In the genomic region with DNA sequence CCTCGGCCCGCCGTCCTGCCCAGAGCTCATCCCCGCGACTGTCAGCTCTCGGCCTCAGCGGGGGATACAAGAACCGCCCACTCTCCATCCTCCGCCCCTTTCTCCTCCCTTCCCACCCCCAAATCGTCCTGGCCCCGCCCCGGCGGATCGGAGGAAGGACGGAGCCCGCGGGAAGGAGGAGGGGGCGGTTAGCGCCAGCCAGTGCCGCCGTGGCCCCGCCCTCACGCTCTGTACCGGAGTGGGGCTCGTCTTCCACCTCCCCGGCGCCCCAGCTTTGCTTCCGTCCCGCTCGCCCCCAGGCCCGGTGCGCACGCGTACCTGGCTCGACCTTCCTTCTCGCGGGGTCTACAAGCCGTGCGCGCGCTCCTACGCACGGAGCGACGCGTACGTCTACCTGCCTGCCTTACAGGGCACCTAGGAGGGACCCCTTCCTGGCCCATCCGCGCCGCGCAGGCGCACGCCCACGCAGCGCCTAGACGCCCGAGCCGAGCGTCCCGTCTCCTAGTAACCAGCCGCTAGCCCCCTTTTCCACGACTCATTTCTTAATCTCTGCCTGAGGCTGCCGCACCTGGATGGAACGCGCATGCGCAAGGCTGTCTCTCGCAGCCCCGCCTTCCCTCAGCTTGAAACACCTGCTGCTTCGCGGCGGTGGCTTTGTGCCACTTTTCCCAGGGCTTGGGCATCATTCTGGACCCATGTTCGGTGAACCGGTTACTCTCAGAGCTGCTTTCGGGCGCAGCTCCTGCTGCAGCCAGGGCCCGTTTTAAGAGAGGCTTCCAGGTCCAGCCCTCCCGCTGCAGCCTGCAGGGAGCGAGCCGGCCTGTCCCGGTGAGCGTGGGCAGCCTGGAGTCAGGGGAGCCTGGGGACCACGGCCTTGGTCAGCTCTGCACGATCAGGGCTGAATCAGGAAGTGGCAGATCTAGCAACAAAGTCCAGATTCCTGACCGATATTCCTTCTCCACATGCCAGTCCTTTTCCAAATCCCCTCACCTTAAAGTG, we compare ENCODE assay signal across 8 cellular contexts. TPM values are rescaled to one million over a fixed set of nuclear protein-coding genes. Genes with fewer than 3 reads are reported as not detected.
A peak's percentile ranks its signal among the peaks of the same experiment; 100 is the strongest.
DNase-seq lines count a peak whose midpoint lies in the region; ATAC-seq and TF ChIP-seq lines count a peak whose summit lies in the region.

A gene with protein sequence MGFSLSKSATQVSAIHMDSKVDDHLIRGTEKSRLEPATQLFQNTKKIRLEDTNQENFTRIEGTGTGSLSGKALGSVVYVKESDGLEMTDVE (plus strand): TSS at position 598 of the 999 bp plus-strand sequence. CDS start 8,852 bp downstream, outside the sequence.

- no peak for TF ChIP-seq CTCF in GM12864 (IDR thresholded peaks at IDR 0.05; ENCODE audit: low read depth, low read length, missing control alignments)
- no peak for TF ChIP-seq CTCF in SK-N-SH (IDR thresholded peaks at IDR 0.05)
- no peak for TF ChIP-seq CTCF in glutamatergic neuron (IDR thresholded peaks at IDR 0.05; ENCODE audit: partially characterized antibody, unreplicated experiment)
- no peak for TF ChIP-seq CTCF in omental fat pad (IDR thresholded peaks at IDR 0.05)
- no peak for TF ChIP-seq CTCF in testis (IDR thresholded peaks at IDR 0.05)

- H3K27me3 ChIP-seq in SK-N-SH (ENCODE audit: insufficient read depth) (no peaks in the 10 kb centered on the region), testis (no peaks in the 10 kb centered on the region)

- H3K36me3 Mint-ChIP-seq in activated naive CD4-positive, alpha-beta T cell treated with anti-CD3 and anti-CD28 coated beads, Interleukin-2, amount 50 U/mL, for 72 hours: peaks cover 0 to 14% of the 10 kb centered on the region in 2 donors
- no peaks in the 10 kb centered on the region for H3K36me3 Mint-ChIP-seq in glutamatergic neuron (ENCODE audit: unreplicated experiment)

- TF ChIP-seq EP300 in SK-N-SH (IDR thresholded peaks at IDR 0.05; ENCODE audit: borderline replicate concordance in 1 of 2, low read depth in 1 of 2, low read length in 1 of 2): no peak

- peaks cover 0 to 3% of the 10 kb centered on the region in 2 experiments; a peak in 2 of 4 replicates for H3K4me1 ChIP-seq in SK-N-SH (ENCODE audit: control insufficient read depth in 1 of 2, insufficient read depth in 2 of 2, low read depth in 1 of 2, low read length in 1 of 2)
- H3K4me1 ChIP-seq in testis: peaks cover 3% of the 10 kb centered on the region

- under 1% methylated on average over 33 of the region's 84 CpGs for WGBS in SK-N-SH (ENCODE audit: low lambda C conversion rate)
- WGBS in testis, 2 donors: 0 to 1% methylated on average over 44 to 79 of the region's 84 CpGs

- H3K27me3 Mint-ChIP-seq in glutamatergic neuron (ENCODE audit: unreplicated experiment): peaks cover 3% of the 10 kb centered on the region

- CTCF ChIA-PET in SK-N-SH (lab: Yijun Ruan, JAX): interaction anchor here (0.6 to 1.7 kb wide), 6 partner anchors 13 to 195 kb away, joined by 3 to 6 read pairs (median 3); partner anchors contain the start of genes EIF5B, LIPT1 and TSGA10

- H3K9ac ChIP-seq in SK-N-SH: peak within 1 kb of the TSS; percentile 42

- DNase-seq in GM12864 (ENCODE audit: low read depth) (peak; percentile 82), NCI-H1092 treated with DMSO at 0.1 percent for 48 hours (lab: John Stamatoyannopoulos, UW) (peak; percentile 96), SK-N-SH (peak; percentile 97), glutamatergic neuron (peak; percentile 95), omental fat pad (ENCODE audit: low spot score) (peak; percentile 90), testis (peak; percentile 96)
- peak; percentile 97 to 98 for DNase-seq in activated naive CD4-positive, alpha-beta T cell treated with anti-CD3 and anti-CD28 coated beads, Interleukin-2, amount 50 U/mL, for 72 hours (ENCODE audit: low spot score in 2 of 2)

- peak within 1 kb of the TSS; percentile 93 for H3K4me2 ChIP-seq in SK-N-SH

- peak within 1 kb of the TSS; percentile 89 to 95 for H3K27ac Mint-ChIP-seq in activated naive CD4-positive, alpha-beta T cell treated with anti-CD3 and anti-CD28 coated beads, Interleukin-2, amount 50 U/mL, for 72 hours
- peak within 1 kb of the TSS; percentile 66 for H3K27ac Mint-ChIP-seq in glutamatergic neuron (ENCODE audit: unreplicated experiment)

- peaks cover 0 to 6% of the 10 kb centered on the region in 2 donors for H3K9me3 Mint-ChIP-seq in activated naive CD4-positive, alpha-beta T cell treated with anti-CD3 and anti-CD28 coated beads, Interleukin-2, amount 50 U/mL, for 72 hours
- no peaks in the 10 kb centered on the region for H3K9me3 Mint-ChIP-seq in glutamatergic neuron (ENCODE audit: unreplicated experiment)

- intact Hi-C loops in testis (cut with DNase I; ENCODE audit: low total_unique reads): no loop called here

- no peaks in the 10 kb centered on the region for H4K20me1 ChIP-seq in SK-N-SH (ENCODE audit: insufficient read depth)

- H2AFZ ChIP-seq in SK-N-SH (ENCODE audit: low read depth): peak within 1 kb of the TSS; percentile 97

- peaks cover 9% of the 10 kb centered on the region for H3F3A ChIP-seq in SK-N-SH (replicated peaks; ENCODE audit: insufficient read depth)

- TF ChIP-seq POLR2A in testis (IDR thresholded peaks at IDR 0.05): peak; percentile 63

- H3K4me1 Mint-ChIP-seq in glutamatergic neuron (ENCODE audit: low read depth, unreplicated experiment): no peaks in the 10 kb centered on the region

- no peaks in the 10 kb centered on the region for H3K9me2 ChIP-seq in SK-N-SH

- H3K36me3 ChIP-seq in SK-N-SH (replicated peaks in 1 of 2; ENCODE audit: control insufficient read depth in 1 of 2, insufficient read depth in 2 of 2, low read length in 1 of 2): no peaks in the 10 kb centered on the region
- H3K36me3 ChIP-seq in testis (ENCODE audit: low read depth, missing control alignments): no peaks in the 10 kb centered on the region

- peak; percentile 92 for ATAC-seq in HG02642 (IDR thresholded peaks at IDR 0.05; ENCODE audit: poor library complexity, unreplicated experiment)
- ATAC-seq in activated naive CD4-positive, alpha-beta T cell treated with anti-CD3 and anti-CD28 coated beads, Interleukin-2, amount 50 U/mL, for 72 hours: peak; percentile 93 to 94
- peak; percentile 97 for ATAC-seq in omental fat pad (ENCODE audit: low FRiP score)

- H3K79me2 ChIP-seq in SK-N-SH (ENCODE audit: insufficient read depth): no peaks in the 10 kb centered on the region

- H3K27ac ChIP-seq in SK-N-SH (ENCODE audit: low read depth in 2 of 2, low read length in 1 of 2) (peak within 1 kb of the TSS in 1 of 2 experiments; percentile 81; a peak in 2 of 4 replicates), testis (peak within 1 kb of the TSS; percentile 86)

- H3K4me3 ChIP-seq in GM12864 (ENCODE audit: low read depth, low read length) (peak within 1 kb of the TSS; percentile 93), SK-N-SH (ENCODE audit: low read depth in 2 of 2, low read length in 1 of 2) (peak within 1 kb of the TSS; percentile 80 to 81), testis (peak within 1 kb of the TSS; percentile 72 to 94)

- no peaks in the 10 kb centered on the region for H3K9me3 ChIP-seq in SK-N-SH
- H3K9me3 ChIP-seq in testis: no peaks in the 10 kb centered on the region

- H3K4me3 Mint-ChIP-seq in glutamatergic neuron (ENCODE audit: unreplicated experiment): peak within 1 kb of the TSS; percentile 94

- TF ChIP-seq RAD21 in SK-N-SH (IDR thresholded peaks at IDR 0.05; ENCODE audit: low read length): no peak

- POLR2A ChIA-PET in SK-N-SH (lab: Yijun Ruan, JAX): interaction anchor here (0.7 to 1.8 kb wide), 4 partner anchors 13 to 196 kb away, joined by 3 to 20 read pairs (median 8); partner anchors contain the start of genes EIF5B, LIPT1, MITD1 and MRPL30

TF ChIP-seq in SK-N-SH, 30 proteins besides CTCF, POLR2A, EP300 and RAD21 (continues in another document):
- no peak for TF ChIP-seq RFX5 (IDR thresholded peaks at IDR 0.05; ENCODE audit: low read length)
- TF ChIP-seq RXRA (IDR thresholded peaks at IDR 0.05; ENCODE audit: borderline replicate concordance, low read depth): no peak
- 0 out of 2 replicates have a peak, but pooled peaks have one; percentile 3 for TF ChIP-seq ELF1 (IDR thresholded peaks at IDR 0.05)
- TF ChIP-seq RCOR1 (IDR thresholded peaks at IDR 0.05; ENCODE audit: low read length): no peak
- TF ChIP-seq, protein P1, sequence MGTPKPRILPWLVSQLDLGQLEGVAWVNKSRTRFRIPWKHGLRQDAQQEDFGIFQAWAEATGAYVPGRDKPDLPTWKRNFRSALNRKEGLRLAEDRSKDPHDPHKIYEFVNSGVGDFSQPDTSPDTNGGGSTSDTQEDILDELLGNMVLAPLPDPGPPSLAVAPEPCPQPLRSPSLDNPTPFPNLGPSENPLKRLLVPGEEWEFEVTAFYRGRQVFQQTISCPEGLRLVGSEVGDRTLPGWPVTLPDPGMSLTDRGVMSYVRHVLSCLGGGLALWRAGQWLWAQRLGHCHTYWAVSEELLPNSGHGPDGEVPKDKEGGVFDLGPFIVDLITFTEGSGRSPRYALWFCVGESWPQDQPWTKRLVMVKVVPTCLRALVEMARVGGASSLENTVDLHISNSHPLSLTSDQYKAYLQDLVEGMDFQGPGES (IDR thresholded peaks at IDR 0.05; ENCODE audit: low read depth, low read length): no peak
- TF ChIP-seq, protein P2, sequence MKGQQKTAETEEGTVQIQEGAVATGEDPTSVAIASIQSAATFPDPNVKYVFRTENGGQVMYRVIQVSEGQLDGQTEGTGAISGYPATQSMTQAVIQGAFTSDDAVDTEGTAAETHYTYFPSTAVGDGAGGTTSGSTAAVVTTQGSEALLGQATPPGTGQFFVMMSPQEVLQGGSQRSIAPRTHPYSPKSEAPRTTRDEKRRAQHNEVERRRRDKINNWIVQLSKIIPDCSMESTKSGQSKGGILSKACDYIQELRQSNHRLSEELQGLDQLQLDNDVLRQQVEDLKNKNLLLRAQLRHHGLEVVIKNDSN (IDR thresholded peaks at IDR 0.05; ENCODE audit: borderline replicate concordance, low read depth): no peak
- no peak for TF ChIP-seq NFIC (IDR thresholded peaks at IDR 0.05; ENCODE audit: borderline replicate concordance)
- TF ChIP-seq FOSL2 (IDR thresholded peaks at IDR 0.05; ENCODE audit: borderline replicate concordance, low read depth): no peak
- TF ChIP-seq FOXJ3 (CRISPR knock-in tag; IDR thresholded peaks at IDR 0.05): no peak
- TF ChIP-seq YY1 (IDR thresholded peaks at IDR 0.05; ENCODE audit: low read depth): no peak
- peak; percentile 80 for TF ChIP-seq MXI1 (IDR thresholded peaks at IDR 0.05; ENCODE audit: low read depth, low read length)
- no peak for TF ChIP-seq SIN3A (IDR thresholded peaks at IDR 0.05; ENCODE audit: borderline replicate concordance, low read depth, low read length)

RNA-seq across cellular contexts. Expression of the gene that starts here (rescaled TPM):
- polyA plus RNA-seq in SK-N-SH (2012; rRNA removed): 0.25 and 0.41 TPM in 2 replicates
- polyA plus RNA-seq in SK-N-SH (2012; cell fraction: cytosol; rRNA removed): 0.51 and 0.58 TPM in 2 replicates
- 0.28 and 0.29 TPM in 2 replicates for polyA plus RNA-seq in SK-N-SH (2012; cell fraction: nucleus; rRNA removed)
- 1 to 10 TPM; 2.1 to 4.9 TPM for total RNA-seq in activated naive CD4-positive, alpha-beta T cell treated with anti-CD3 and anti-CD28 coated beads, Interleukin-2, amount 50 U/mL, for 72 hours
- 0.34 TPM for total RNA-seq in glutamatergic neuron (ENCODE audit: unreplicated experiment)
- 1 to 10 TPM in 1 of 4 donors, under 1 TPM in 2, not detected in 1; 0.69 to 1.3 (median 0.95) TPM for total RNA-seq in omental fat pad
- 1 to 10 TPM; 1.7 to 3.1 TPM for total RNA-seq in testis
- 2.1 TPM for polyA plus RNA-seq in testis (ENCODE audit: insufficient read depth, low read depth, low replicate concordance)

Comparison
In these comparisons a context has a peak if more than half of its experiments do, and no peak if none do; other contexts are left out.
1. Peak in DNase-seq, H3K4me3 ChIP-seq, H3K9ac ChIP-seq and H3K4me2 ChIP-seq in SK-N-SH; RNA of the gene not detected or under 1 TPM.
2. Peak in DNase-seq in glutamatergic neuron; RNA of the gene not detected or under 1 TPM.